ENCODE assay signal across 8 cellular contexts in the genomic region with DNA sequence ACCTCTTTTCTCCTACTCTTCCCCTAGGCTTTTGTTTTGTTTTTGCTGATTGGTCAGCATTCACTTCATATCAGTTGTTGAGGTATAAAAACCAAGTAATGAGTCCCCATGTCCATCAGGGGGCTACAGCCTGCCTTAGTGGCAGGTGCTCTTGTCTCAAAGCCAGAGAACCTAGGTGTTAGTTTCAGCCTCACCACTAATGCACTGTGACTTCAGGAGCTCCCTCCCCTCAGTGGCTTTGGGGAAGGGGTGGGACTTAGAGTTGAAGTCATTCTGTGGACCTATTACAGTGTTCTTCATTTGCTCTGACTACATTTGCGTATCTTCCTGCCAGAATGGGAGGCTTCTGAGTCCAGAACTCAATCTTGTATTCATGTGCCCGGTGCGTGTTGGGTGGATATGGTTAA. TPM values are rescaled to one million over a fixed set of nuclear protein-coding genes. Genes with fewer than 3 reads are reported as not detected.
A peak's percentile ranks its signal among the peaks of the same experiment; 100 is the strongest.
DNase-seq lines count a peak whose midpoint lies in the region; ATAC-seq and TF ChIP-seq lines count a peak whose summit lies in the region.

No MANE protein-coding gene starts in this region.

- peaks cover 96% of the 10 kb centered on the region for H3K79me2 ChIP-seq in hepatocyte

- H3K4me1 ChIP-seq in hepatocyte (ENCODE audit: insufficient read depth): peaks cover 7% of the 10 kb centered on the region
- H3K4me1 ChIP-seq in gastrocnemius medialis: peaks cover 49% of the 10 kb centered on the region in 2 donors

- H3K4me2 ChIP-seq in hepatocyte: no peak overlapping the region

- peaks cover 30% of the 10 kb centered on the region for H4K20me1 ChIP-seq in hepatocyte (ENCODE audit: insufficient read depth, poor library complexity, severe bottlenecking)

- H3K4me3 ChIP-seq in hepatocyte (no peak overlapping the region), gastrocnemius medialis (no peak overlapping the region)

- no peak for TF ChIP-seq POLR2A in gastrocnemius medialis (IDR thresholded peaks at IDR 0.05)

- no peak overlapping the region for H2AFZ ChIP-seq in hepatocyte

- H3K27ac ChIP-seq in hepatocyte: no peak overlapping the region
- peak overlapping the region in 1 of 4 donors; percentile 18 for H3K27ac ChIP-seq in gastrocnemius medialis

- peak; percentile 97 for ATAC-seq in GM18519 (IDR thresholded peaks at IDR 0.05; ENCODE audit: low FRiP score, unreplicated experiment)
- ATAC-seq in GM21529 (IDR thresholded peaks at IDR 0.05; ENCODE audit: unreplicated experiment): peak; percentile 98
- ATAC-seq in gastrocnemius medialis: no peak

- no peaks in the 10 kb centered on the region for H3K9me2 ChIP-seq in hepatocyte (replicated peaks; ENCODE audit: insufficient read depth)

- no peak for TF ChIP-seq CTCF in hepatocyte (IDR thresholded peaks at IDR 0.05; ENCODE audit: poor library complexity)
- no peak for TF ChIP-seq CTCF in gastrocnemius medialis (IDR thresholded peaks at IDR 0.05 in 4 of 5, conservative IDR thresholded peaks at IDR 0.05 in 1 of 5)

- H3K27me3 ChIP-seq in hepatocyte (no peaks in the 10 kb centered on the region), gastrocnemius medialis (no peaks in the 10 kb centered on the region)

- WGBS in hepatocyte (ENCODE audit: low lambda C conversion rate, missing lambda C conversion rate): 99% methylated on average over 3 of the region's 3 CpGs

- H3K9me3 ChIP-seq in hepatocyte (ENCODE audit: low read depth) (no peaks in the 10 kb centered on the region), gastrocnemius medialis (no peaks in the 10 kb centered on the region)

- in situ Hi-C loops in gastrocnemius medialis (cut with MboI; ENCODE audit: low sequenced_read_pairs in 4 of 4): no loop called here

- H3K36me3 ChIP-seq in hepatocyte (replicated peaks; ENCODE audit: insufficient read depth, low read depth) (no peaks in the 10 kb centered on the region), gastrocnemius medialis (no peaks in the 10 kb centered on the region)

- DNase-seq in HT1080 (ENCODE audit: low read depth): peak; percentile 5
- peak; percentile 6 for DNase-seq in activated naive CD8-positive, alpha-beta T cell treated with anti-CD3 and anti-CD28 coated beads, Interleukin-2, amount 50 U/mL, for 16 hours (ENCODE audit: low read depth, low spot score)
- DNase-seq in inferior parietal cortex (ENCODE audit: extremely low spot score): no peak
- no peak for DNase-seq in hepatocyte (ENCODE audit: low spot score)
- no peak for DNase-seq in gastrocnemius medialis
- no peak for DNase-seq in NOMO-1 (lab: John Stamatoyannopoulos, UW; ENCODE audit: unreplicated experiment in 2 of 2)

- intact Hi-C loops in gastrocnemius medialis (cut with DNase I; ENCODE audit: low total_unique reads): no loop called here

RNA-seq across cellular contexts. Expression of a gene that starts 41.6 kb away (rescaled TPM):
- total RNA-seq in HT1080 (2014; rRNA removed; shearing (Covaris generic)): 20.3 and 29.2 TPM in 2 replicates
- 13.0 and 16.7 TPM in 2 replicates for polyA plus RNA-seq in HT1080 (2015; cell fraction: cytosol; rRNA removed)
- 46.2 and 49.9 TPM in 2 replicates for polyA plus RNA-seq in HT1080 (2015; cell fraction: nucleus; rRNA removed)
- total RNA-seq in hepatocyte: 29.6 and 30.7 TPM in 2 replicates
- polyA plus RNA-seq in hepatocyte: 14.7 and 20.4 TPM in 2 replicates
- total RNA-seq in gastrocnemius medialis: 10 to 100 TPM; 26.0 to 45.5 (median 33.2) TPM

Comparison
In these comparisons a context has a peak if more than half of its experiments do, and no peak if none do; other contexts are left out.
1. ATAC-seq: peak in GM18519 (single experiment) and GM21529 (single experiment); none in gastrocnemius medialis (0 of 2).
2. DNase-seq: peak in HT1080 (single experiment) and activated naive CD8-positive, alpha-beta T cell treated with anti-CD3 and anti-CD28 coated beads, Interleukin-2, amount 50 U/mL, for 16 hours (single experiment); none in inferior parietal cortex (single experiment), hepatocyte (single experiment), gastrocnemius medialis (0 of 2) and NOMO-1 (0 of 2).